8 cellular contexts compared by ENCODE assay signal in genomic region chr3:64030741-64031140, GRCh38.
A peak's percentile ranks its signal among the peaks of the same experiment; 100 is the strongest.
DNase-seq lines count a peak whose midpoint lies in the region; ATAC-seq lines count a peak whose summit lies in the region.

No MANE protein-coding gene starts in this region.

- peak; percentile 52 for DNase-seq in 8988T
- peak; percentile 23 for DNase-seq in NCI-H2107 treated with DMSO at 0.1 percent for 48 hours (lab: John Stamatoyannopoulos, UW; ENCODE audit: unreplicated experiment)
- peak; percentile 41 to 51 (median 48) for DNase-seq in activated CD4-positive, CD25-positive, alpha-beta regulatory T cell (lab: John Stamatoyannopoulos, UW)
- peak; percentile 62 for DNase-seq in central memory CD4-positive, alpha-beta T cell
- peak; percentile 85 for DNase-seq in kidney tubule cell (ENCODE audit: low spot score)
- peak; percentile 76 for DNase-seq in stimulated activated CD4-positive, alpha-beta T cell treated with anti-CD3 and anti-CD28 coated beads, Interleukin-1b, Interleukin-23, amount 100 ng/mL, for 48 hours

- peak; percentile 88 for ATAC-seq in GM18519 (IDR thresholded peaks at IDR 0.05; ENCODE audit: low FRiP score, unreplicated experiment)
- peak; percentile 95 for ATAC-seq in HG03064 (IDR thresholded peaks at IDR 0.05; ENCODE audit: low read depth, unreplicated experiment)

Comparison
In these comparisons a context has a peak if more than half of its experiments do, and no peak if none do; other contexts are left out.
1. Peak in every context shown above with its lines: DNase-seq and ATAC-seq.
2. DNase-seq: peak in every context shown above with its lines; median percentile 85 in kidney tubule cell; 76 in stimulated activated CD4-positive, alpha-beta T cell treated with anti-CD3 and anti-CD28 coated beads, Interleukin-1b, Interleukin-23, amount 100 ng/mL, for 48 hours; 62 in central memory CD4-positive, alpha-beta T cell; 52 in 8988T; 48 in activated CD4-positive, CD25-positive, alpha-beta regulatory T cell; 23 in NCI-H2107 treated with DMSO at 0.1 percent for 48 hours.